Comparison of ENCODE assay signal across 1 cellular context in genomic region chr7:55568613-55569268, GRCh38.
TF ChIP-seq lines count a peak whose summit lies in the region.

No MANE protein-coding gene starts in this region.

TF ChIP-seq in SK-N-SH, 30 proteins besides CTCF, POLR2A, EP300 and RAD21:
- TF ChIP-seq RCOR1 (IDR thresholded peaks at IDR 0.05; ENCODE audit: low read length), result peak; percentile 62; the same call in 1 of the 2 replicates
- no peak for TF ChIP-seq FOXJ3 (CRISPR knock-in tag; IDR thresholded peaks at IDR 0.05)
- no peak for TF ChIP-seq IRF3 (IDR thresholded peaks at IDR 0.05; ENCODE audit: low read depth, low read length)
- peak; percentile 96 for TF ChIP-seq GATA2 (CRISPR knock-in tag; IDR thresholded peaks at IDR 0.05)
- TF ChIP-seq TCF12 (IDR thresholded peaks at IDR 0.05), result peak; percentile 36
- TF ChIP-seq MXI1 (IDR thresholded peaks at IDR 0.05; ENCODE audit: low read depth, low read length), result no peak; the same call in 1 of the 2 replicates
- TF ChIP-seq TEAD4 (IDR thresholded peaks at IDR 0.05; ENCODE audit: borderline replicate concordance, insufficient read depth), result no peak
- TF ChIP-seq YY1 (IDR thresholded peaks at IDR 0.05; ENCODE audit: low read depth), result no peak
- TF ChIP-seq POLR2AphosphoS5 (IDR thresholded peaks at IDR 0.05; ENCODE audit: low read depth, low read length), result no peak
- TF ChIP-seq NRF1 (IDR thresholded peaks at IDR 0.05; ENCODE audit: low read depth, low read length), result no peak
- no peak for TF ChIP-seq FOXM1 (IDR thresholded peaks at IDR 0.05; ENCODE audit: low read depth)
- TF ChIP-seq RFX5 (IDR thresholded peaks at IDR 0.05; ENCODE audit: low read length), result no peak
- TF ChIP-seq REST (IDR thresholded peaks at IDR 0.05; ENCODE audit: low read depth, low read length), result 0 out of 2 replicates have a peak, but pooled peaks have one; percentile 17
- no peak for TF ChIP-seq FOSL2 (IDR thresholded peaks at IDR 0.05; ENCODE audit: borderline replicate concordance, low read depth)
- no peak for TF ChIP-seq MEF2A (IDR thresholded peaks at IDR 0.05; ENCODE audit: borderline replicate concordance, low read depth)
- TF ChIP-seq GABPA (IDR thresholded peaks at IDR 0.05; ENCODE audit: low read depth), result no peak
- TF ChIP-seq CHD2 (IDR thresholded peaks at IDR 0.05; ENCODE audit: low read length, partially characterized antibody), result peak; percentile 52
- no peak for TF ChIP-seq MAX (IDR thresholded peaks at IDR 0.05; ENCODE audit: low read depth)
- no peak for TF ChIP-seq RXRA (IDR thresholded peaks at IDR 0.05; ENCODE audit: borderline replicate concordance, low read depth)
- TF ChIP-seq JUND (IDR thresholded peaks at IDR 0.05), result 0 out of 2 replicates have a peak, but pooled peaks have one; percentile 12
- no peak for TF ChIP-seq ELF1 (IDR thresholded peaks at IDR 0.05)
- no peak for TF ChIP-seq SMC3 (IDR thresholded peaks at IDR 0.05; ENCODE audit: low read depth, low read length)
- TF ChIP-seq USF1 (IDR thresholded peaks at IDR 0.05; ENCODE audit: borderline replicate concordance, low read depth), result no peak
- TF ChIP-seq PBX3 (IDR thresholded peaks at IDR 0.05), result no peak
- no peak for TF ChIP-seq ZBTB33 (IDR thresholded peaks at IDR 0.05; ENCODE audit: borderline replicate concordance, low read depth)
- TF ChIP-seq NFIC (IDR thresholded peaks at IDR 0.05; ENCODE audit: borderline replicate concordance), result peak; percentile 73
- TF ChIP-seq SIN3A (IDR thresholded peaks at IDR 0.05; ENCODE audit: borderline replicate concordance, low read depth, low read length), result no peak
- no peak for TF ChIP-seq EZH2phosphoT487 (IDR thresholded peaks at IDR 0.05; ENCODE audit: borderline replicate concordance, low read depth)
- no peak for TF ChIP-seq TAF1 (IDR thresholded peaks at IDR 0.05; ENCODE audit: borderline replicate concordance, low read depth, low read length)
- TF ChIP-seq USF2 (IDR thresholded peaks at IDR 0.05; ENCODE audit: borderline replicate concordance, low read depth, low read length), result no peak
